ENCODE assay signal across 25 cellular contexts in genomic region chr6:25831532-25832306, GRCh38. TPM values are rescaled to one million over a fixed set of nuclear protein-coding genes. Genes with fewer than 3 reads are reported as not detected.
DNase-seq lines count a peak whose midpoint lies in the region; ATAC-seq and TF ChIP-seq lines count a peak whose summit lies in the region.
"Had no signal": no experiment of that assay in that cellular context is flagged by ENCODE, and none has a peak within 500 bp of the region (broad histone marks: within the 10 kb centered on the region; RNA-seq: fewer than 3 reads in every experiment).

TSS of gene SLC17A1 (minus strand) at chr6:25832052. CDS start at chr6:25830557, 1,495 bp downstream.

- no peak within 1 kb of the TSS for H3K4me3 Mint-ChIP-seq in glutamatergic neuron (ENCODE audit: unreplicated experiment)
- no peak within 1 kb of the TSS for H3K4me3 Mint-ChIP-seq in H9
- H3K4me3 Mint-ChIP-seq: activated CD8-positive, alpha-beta T cell treated with anti-CD3 and anti-CD28 coated beads, Interleukin-2, amount 10 ng/mL, durations not matched to agents 7 days and 5 days had no signal

- H3K9me3 Mint-ChIP-seq in glutamatergic neuron (ENCODE audit: unreplicated experiment): no peaks in the 10 kb centered on the region
- no peaks in the 10 kb centered on the region for H3K9me3 Mint-ChIP-seq in H9

- no peaks in the 10 kb centered on the region for H3K36me3 ChIP-seq in A673 (ENCODE audit: insufficient read depth, low read length, poor library complexity, severe bottlenecking)
- no peaks in the 10 kb centered on the region for H3K36me3 ChIP-seq in mucosa of descending colon (ENCODE audit: low read depth)
- H3K36me3 ChIP-seq: adrenal gland, brain microvascular endothelial cell, esophagus muscularis mucosa, prostate gland had no signal

- H3K4me3 ChIP-seq in A673 (ENCODE audit: low read depth, low read length, poor library complexity, severe bottlenecking) (no peak within 1 kb of the TSS), mucosa of descending colon (no peak within 1 kb of the TSS)
- H3K4me3 ChIP-seq: adrenal gland, esophagus muscularis mucosa, prostate gland had no signal

- H3K27me3 ChIP-seq in A673 (replicated peaks; ENCODE audit: insufficient read depth, low read depth, low read length, poor library complexity) (peaks cover 22% of the 10 kb centered on the region), H9 (ENCODE audit: insufficient read depth, low read length) (no peaks in the 10 kb centered on the region)
- H3K27me3 ChIP-seq: adrenal gland, brain microvascular endothelial cell, esophagus muscularis mucosa had no signal

- no peak within 1 kb of the TSS for H3K56ac ChIP-seq in H9 (ENCODE audit: insufficient read length, low read depth, low read length)

- H3K4me1 Mint-ChIP-seq in glutamatergic neuron (ENCODE audit: low read depth, unreplicated experiment) (peaks cover 18% of the 10 kb centered on the region), H9 (no peaks in the 10 kb centered on the region)

- H3K4me1 ChIP-seq in A673 (ENCODE audit: insufficient read depth, low read length, poor library complexity, severe bottlenecking) (no peaks in the 10 kb centered on the region), mucosa of descending colon (ENCODE audit: low read depth) (no peaks in the 10 kb centered on the region), H9 (ENCODE audit: insufficient read depth, low read length) (no peaks in the 10 kb centered on the region)
- H3K4me1 ChIP-seq: adrenal gland, esophagus muscularis mucosa, prostate gland had no signal

- no peak within 1 kb of the TSS for H3K23ac ChIP-seq in H9 (ENCODE audit: insufficient read length, low read depth, low read length)

- no peak within 1 kb of the TSS for H3K4ac ChIP-seq in H9 (ENCODE audit: low read depth, low read length)

- H4K8ac ChIP-seq in H9 (replicated peaks; ENCODE audit: insufficient read length, low read depth, low read length): no peak within 1 kb of the TSS

- H2BK5ac ChIP-seq in H9 (ENCODE audit: insufficient read length, low read length): no peak within 1 kb of the TSS

- no peak within 1 kb of the TSS for H2BK15ac ChIP-seq in H9 (ENCODE audit: low read depth, low read length)

- H2AFZ ChIP-seq in H9 (ENCODE audit: low read length): no peak within 1 kb of the TSS

- H3K36me3 Mint-ChIP-seq in glutamatergic neuron (ENCODE audit: unreplicated experiment): no peaks in the 10 kb centered on the region
- H3K36me3 Mint-ChIP-seq in H9 (ENCODE audit: insufficient read depth in 1 of 3, low read depth in 3 of 3): no peaks in the 10 kb centered on the region

- H3T11ph ChIP-seq in H9 (ENCODE audit: low read length): no peak within 1 kb of the TSS

- H4K5ac ChIP-seq in H9 (ENCODE audit: insufficient read length, low read depth, low read length): no peak within 1 kb of the TSS

- H2BK20ac ChIP-seq in H9 (ENCODE audit: low read depth, low read length, poor library complexity, severe bottlenecking): no peak within 1 kb of the TSS

- POLR2A ChIA-PET in A673 (lab: Charles Lee; ENCODE audit: low non-redundant PET) (no interaction called here), HEK293T (lab: Yijun Ruan, JAX) (no interaction called here)

- no peaks in the 10 kb centered on the region for H3K79me2 ChIP-seq in H9 (ENCODE audit: insufficient read depth, low read length)

- no peak within 1 kb of the TSS for H2BK12ac ChIP-seq in H9 (ENCODE audit: insufficient read length, low read depth, low read length)

- no peak within 1 kb of the TSS for H3K27ac ChIP-seq in A673 (ENCODE audit: low read depth, low read length, poor library complexity, severe bottlenecking)
- H3K27ac ChIP-seq in H9 (ENCODE audit: insufficient read length, low read depth, low read length): no peak within 1 kb of the TSS
- H3K27ac ChIP-seq: adrenal gland, brain microvascular endothelial cell, esophagus muscularis mucosa, prostate gland had no signal

- H3K18ac ChIP-seq in H9 (ENCODE audit: insufficient read length, low read depth, low read length): no peak within 1 kb of the TSS

- H2AK5ac ChIP-seq in H9 (ENCODE audit: insufficient read length, low read length): no peak within 1 kb of the TSS

- intact Hi-C loops in A673 (cut with micrococcal nuclease; ENCODE audit: unreplicated experiment): no loop called here
- intact Hi-C loops in mucosa of descending colon (cut with DNase I, micrococcal nuclease): no loop called here

- H2BK120ac ChIP-seq in H9 (ENCODE audit: low read depth, low read length, poor library complexity, severe bottlenecking): no peak within 1 kb of the TSS

- no peaks in the 10 kb centered on the region for H3K79me1 ChIP-seq in H9 (ENCODE audit: insufficient read depth, low read depth, low read length, poor library complexity, severe bottlenecking)

- H3K14ac ChIP-seq in H9 (ENCODE audit: insufficient read depth, low read length): no peak within 1 kb of the TSS

- DNase-seq in A673 (ENCODE audit: low spot score): peak; percentile 8
- DNase-seq in HEK293T (ENCODE audit: extremely low spot score): peak; percentile 10
- DNase-seq in glutamatergic neuron: no peak
- no peak for DNase-seq in mucosa of descending colon
- no peak for DNase-seq in ureter (ENCODE audit: low spot score)
- DNase-seq in H9: no peak
- DNase-seq in DMS114 treated with DMSO at 0.1 percent for 48 hours (lab: John Stamatoyannopoulos, UW; ENCODE audit: unreplicated experiment): no peak
- DNase-seq: activated CD8-positive, alpha-beta T cell treated with anti-CD3 and anti-CD28 coated beads, Interleukin-2, amount 10 ng/mL, durations not matched to agents 7 days and 5 days; activated gamma-delta T cell; adrenal gland; brain microvascular endothelial cell; effector CD8-positive, alpha-beta T cell; foreskin melanocyte; HCEC 1CT; hypothalamus; mammary epithelial cell; MM.1S; NCI-H1436; NCI-H526 treated with DMSO at 0.1 percent for 48 hours; RPMI8226; trophoblast cell had no signal

- CTCF ChIA-PET in A673 (lab: Charles Lee) (no interaction called here), HEK293T (lab: Yijun Ruan, JAX) (no interaction called here)

- H3K9me3 ChIP-seq in A673 (ENCODE audit: low read depth, low read length, poor library complexity, severe bottlenecking) (no peaks in the 10 kb centered on the region), mucosa of descending colon (no peaks in the 10 kb centered on the region), H9 (ENCODE audit: control insufficient read depth, low read depth, low read length) (no peaks in the 10 kb centered on the region)
- H3K9me3 ChIP-seq: adrenal gland, esophagus muscularis mucosa, prostate gland had no signal

- no peak within 1 kb of the TSS for H3K4me2 ChIP-seq in H9 (ENCODE audit: insufficient read depth, insufficient read length, low read length)

- H3K27ac Mint-ChIP-seq in glutamatergic neuron (ENCODE audit: unreplicated experiment) (peak within 1 kb of the TSS; percentile 10), H9 (no peak within 1 kb of the TSS)
- H3K27ac Mint-ChIP-seq: activated CD8-positive, alpha-beta T cell treated with anti-CD3 and anti-CD28 coated beads, Interleukin-2, amount 10 ng/mL, durations not matched to agents 7 days and 5 days had no signal

- TF ChIP-seq CTCF in A673 (conservative IDR thresholded peaks at IDR 0.05; ENCODE audit: low read depth, low read length) (no peak), glutamatergic neuron (IDR thresholded peaks at IDR 0.05; ENCODE audit: partially characterized antibody, unreplicated experiment) (no peak), mucosa of descending colon (IDR thresholded peaks at IDR 0.05) (no peak), H9 (conservative IDR thresholded peaks at IDR 0.05) (no peak)

- no CpG with 5 or more reads among the region's 8 CpGs for WGBS in H9 (ENCODE audit: extremely low coverage, insufficient read length, low lambda C conversion rate)

- no TSS peak for BruUV-seq in A673 (replicated peaks; lab: Mats Ljungman, UMichigan)

- no peak within 1 kb of the TSS for H4K91ac ChIP-seq in H9 (ENCODE audit: insufficient read length, low read depth, low read length)

- ATAC-seq in mucosa of descending colon (peak; percentile 60), HG03460 (IDR thresholded peaks at IDR 0.05; ENCODE audit: unreplicated experiment) (no peak)
- ATAC-seq: activated CD8-positive, alpha-beta T cell treated with anti-CD3 and anti-CD28 coated beads, Interleukin-2, amount 10 ng/mL, durations not matched to agents 7 days and 5 days had no signal

- no peaks in the 10 kb centered on the region for H3K27me3 Mint-ChIP-seq in glutamatergic neuron (ENCODE audit: unreplicated experiment)
- no peaks in the 10 kb centered on the region for H3K27me3 Mint-ChIP-seq in H9 (ENCODE audit: low read depth)

- H3K23me2 ChIP-seq in H9 (ENCODE audit: insufficient read length, low read depth, low read length, poor library complexity, severe bottlenecking): no peaks in the 10 kb centered on the region

- no peaks in the 10 kb centered on the region for H4K20me1 ChIP-seq in H9 (ENCODE audit: control insufficient read depth, insufficient read depth, insufficient read length)

- H3K9ac ChIP-seq in H9 (ENCODE audit: extremely low read depth, insufficient read length, low read length): no peak within 1 kb of the TSS

TF ChIP-seq in HEK293T, 16 proteins besides CTCF, POLR2A, EP300 and RAD21:
- TF ChIP-seq BHLHE40 (IDR thresholded peaks at IDR 0.05; ENCODE audit: borderline replicate concordance): no peak
- no peak for TF ChIP-seq ELF4 (IDR thresholded peaks at IDR 0.05)
- no peak for TF ChIP-seq SUZ12 (IDR thresholded peaks at IDR 0.05)
- TF ChIP-seq PKNOX1 (IDR thresholded peaks at IDR 0.05): peak; percentile 44; the same call in 1 of the 2 replicates

RNA-seq across cellular contexts. Expression of gene SLC17A1, which starts in this region (rescaled TPM):
- total RNA-seq in A673 (2021) (not detected in 2 replicates), glutamatergic neuron (ENCODE audit: unreplicated experiment) (not detected), mucosa of descending colon (not detected), ureter (not detected), H9 (2021) (not detected in 2 replicates)
- total RNA-seq: activated CD8-positive, alpha-beta T cell treated with anti-CD3 and anti-CD28 coated beads, Interleukin-2, amount 10 ng/mL, durations not matched to agents 7 days and 5 days; esophagus muscularis mucosa; mammary epithelial cell; T-helper 1 cell treated with Interleukin-12 subunit alpha and Interleukin-12 subunit beta and Interleukin-4 antibody, amounts not matched to agents 30 ng/mL and 1 ng/mL, for 36 hours had no signal

Comparison
In these comparisons a context has a peak if more than half of its experiments do, and no peak if none do; other contexts are left out.
1. Peak in DNase-seq in A673; RNA of the gene not detected or under 1 TPM.
2. Peak in ATAC-seq in mucosa of descending colon; RNA of the gene not detected or under 1 TPM.